ENCODE assay signal across 8 cellular contexts in the genomic region with DNA sequence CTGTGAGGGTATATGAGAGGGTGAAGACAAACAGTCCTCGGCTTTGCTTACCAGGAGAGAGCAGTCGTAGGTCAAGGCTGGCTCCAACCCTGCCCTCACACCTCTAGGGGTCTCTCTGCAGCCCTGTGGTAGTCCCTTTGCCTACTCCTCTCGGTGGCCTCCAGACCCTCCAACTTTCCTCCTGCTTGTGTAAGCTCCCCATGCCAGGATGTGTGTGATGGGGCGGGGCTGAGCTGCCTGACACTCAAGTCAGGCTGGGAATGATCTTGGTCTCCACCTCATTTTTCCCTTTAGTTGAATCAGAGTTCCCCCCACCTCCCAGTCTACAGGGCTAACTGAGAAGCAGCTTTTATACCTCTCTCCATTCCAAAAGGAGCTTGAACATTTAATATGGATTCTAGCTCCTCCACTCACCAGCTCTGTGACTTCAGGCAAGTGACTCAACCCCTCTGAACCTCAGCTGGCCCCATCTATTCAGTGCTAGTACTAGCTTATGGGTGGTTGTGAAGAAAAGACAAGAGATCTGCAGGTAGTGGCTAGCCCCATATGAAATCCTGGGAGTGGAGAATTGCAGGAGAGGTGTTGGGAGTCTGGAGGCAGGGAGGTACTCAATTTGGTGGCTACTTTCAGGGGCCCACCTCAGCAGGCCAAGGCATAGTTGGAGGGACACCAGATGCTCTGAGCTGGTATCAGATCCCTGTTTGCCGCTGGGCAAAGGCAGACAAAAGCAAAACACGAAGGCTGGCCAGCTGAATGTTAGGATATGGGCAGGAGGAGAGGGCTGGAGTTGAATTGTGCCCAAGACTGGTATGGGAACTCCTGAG. TPM values are rescaled to one million over a fixed set of nuclear protein-coding genes. Genes with fewer than 3 reads are reported as not detected.
A peak's percentile ranks its signal among the peaks of the same experiment; 100 is the strongest.
DNase-seq lines count a peak whose midpoint lies in the region; ATAC-seq and TF ChIP-seq lines count a peak whose summit lies in the region.

No MANE protein-coding gene starts in this region.

- ATAC-seq in HG03378 (IDR thresholded peaks at IDR 0.05; ENCODE audit: unreplicated experiment) (peak; percentile 7), HG03139 (IDR thresholded peaks at IDR 0.05; ENCODE audit: unreplicated experiment) (no peak)

- peak overlapping the region; percentile 91 for H3K27ac ChIP-seq in WERI-Rb-1

- peak in 2 of 3 experiments; percentile 10 to 73 for DNase-seq in NCI-H1417 (lab: John Stamatoyannopoulos, UW)
- DNase-seq in NCI-H1417 treated with DMSO at 0.1 percent for 48 hours (lab: John Stamatoyannopoulos, UW), result no peak
- peak; percentile 66 for DNase-seq in WERI-Rb-1
- no peak for DNase-seq in fibroblast of villous mesenchyme (ENCODE audit: low read depth)
- peak; percentile 22 for DNase-seq in renal cortical epithelial cell (ENCODE audit: low read depth)
- no peak for DNase-seq in stimulated activated CD4-positive, alpha-beta T cell treated with anti-CD3 and anti-CD28 coated beads, Interleukin-4, amount 100 ng/mL, for 1 hour

- no peaks in the 10 kb centered on the region for H3K9me3 ChIP-seq in WERI-Rb-1 (ENCODE audit: severe bottlenecking)

- H3K4me3 ChIP-seq in WERI-Rb-1 (ENCODE audit: low read depth, low read length) (peak overlapping the region; percentile 52), fibroblast of villous mesenchyme (ENCODE audit: low read depth, low read length) (peak overlapping the region; percentile 61)

- H3K27me3 ChIP-seq in WERI-Rb-1 (ENCODE audit: insufficient read depth, low read depth, severe bottlenecking), result no peaks in the 10 kb centered on the region

- TF ChIP-seq CTCF in WERI-Rb-1 (IDR thresholded peaks at IDR 0.05; ENCODE audit: low read depth, low read length) (peak; percentile 65), fibroblast of villous mesenchyme (IDR thresholded peaks at IDR 0.05; ENCODE audit: insufficient read depth, low read depth, low read length) (no peak)

- H3K36me3 ChIP-seq in WERI-Rb-1, result peaks cover 34% of the 10 kb centered on the region

RNA-seq across cellular contexts. Expression of a gene that starts 1.0 kb away (rescaled TPM):
- total RNA-seq in fibroblast of villous mesenchyme (7.1 and 9.5 TPM in 2 replicates), renal cortical epithelial cell (15.1 and 15.3 TPM in 2 replicates)

RNA-seq across cellular contexts. Expression of a gene that starts 7.6 kb away (rescaled TPM):
- total RNA-seq in fibroblast of villous mesenchyme (not detected in 2 replicates), renal cortical epithelial cell (not detected in 2 replicates)

RNA-seq across cellular contexts. Expression of a gene that starts 22.5 kb away (rescaled TPM):
- total RNA-seq in fibroblast of villous mesenchyme (573 and 928 TPM in 2 replicates), renal cortical epithelial cell (759 and 823 TPM in 2 replicates)

RNA-seq across cellular contexts. Expression of a gene that starts 33.0 kb away (rescaled TPM):
- total RNA-seq in fibroblast of villous mesenchyme, result 84.7 and 92.8 TPM in 2 replicates
- total RNA-seq in renal cortical epithelial cell, result 64.3 and 103 TPM in 2 replicates

RNA-seq across cellular contexts. Expression of a gene that starts 41.0 kb away (rescaled TPM):
- 12.2 and 17.7 TPM in 2 replicates for total RNA-seq in fibroblast of villous mesenchyme
- total RNA-seq in renal cortical epithelial cell, result 17.6 and 28.1 TPM in 2 replicates

Comparison
In these comparisons a context has a peak if more than half of its experiments do, and no peak if none do; other contexts are left out.
1. DNase-seq: peak in NCI-H1417 (2 of 3), WERI-Rb-1 (single experiment) and renal cortical epithelial cell (single experiment); none in NCI-H1417 treated with DMSO at 0.1 percent for 48 hours (single experiment), fibroblast of villous mesenchyme (single experiment) and stimulated activated CD4-positive, alpha-beta T cell treated with anti-CD3 and anti-CD28 coated beads, Interleukin-4, amount 100 ng/mL, for 1 hour (single experiment).